8 cellular contexts compared by ENCODE assay signal in genomic region chr5:149775785-149776184, GRCh38. TPM values are rescaled to one million over a fixed set of nuclear protein-coding genes. Genes with fewer than 3 reads are reported as not detected.
DNase-seq lines count a peak whose midpoint lies in the region; ATAC-seq and TF ChIP-seq lines count a peak whose summit lies in the region.

No MANE protein-coding gene starts in this region.

- H3K27me3 ChIP-seq in BE2C, result no peaks in the 10 kb centered on the region
- H3K27me3 ChIP-seq in SU-DHL-6 (ENCODE audit: low read length), result no peaks in the 10 kb centered on the region
- no peaks in the 10 kb centered on the region for H3K27me3 ChIP-seq in kidney epithelial cell (ENCODE audit: control insufficient read depth, insufficient read depth, low read length)

- ATAC-seq in HG03457 (IDR thresholded peaks at IDR 0.05; ENCODE audit: unreplicated experiment), result no peak

- H3K4me2 ChIP-seq in SU-DHL-6 (ENCODE audit: low read depth, low read length, poor library complexity, severe bottlenecking), result no peak overlapping the region

- H3K4me3 ChIP-seq in BE2C (ENCODE audit: low read depth, low read length) (no peak overlapping the region), SU-DHL-6 (ENCODE audit: insufficient read depth, low read length, poor library complexity, severe bottlenecking) (no peak overlapping the region), kidney epithelial cell (ENCODE audit: low read depth, low read length) (no peak overlapping the region)

- H3K9me3 ChIP-seq in BE2C (0 out of 2 replicates have a peak, but pooled peaks cover 8% of the 10 kb centered on the region), SU-DHL-6 (ENCODE audit: insufficient read depth, low read length) (peaks cover 9% of the 10 kb centered on the region; the same call in 1 of the 2 replicates)

- H4K20me1 ChIP-seq in SU-DHL-6 (ENCODE audit: low read depth, low read length), result no peaks in the 10 kb centered on the region

- H3K79me2 ChIP-seq in SU-DHL-6 (ENCODE audit: insufficient read depth, low read length), result peaks cover 29% of the 10 kb centered on the region

- H3F3A ChIP-seq in SU-DHL-6 (ENCODE audit: insufficient read depth), result no peaks in the 10 kb centered on the region; the same call in 1 of the 2 replicates

- no peak overlapping the region for H3K27ac ChIP-seq in SU-DHL-6 (ENCODE audit: low read depth, low read length)

- no peak overlapping the region for H3K9ac ChIP-seq in SU-DHL-6 (ENCODE audit: low read length)

- H2AFZ ChIP-seq in SU-DHL-6 (ENCODE audit: low read depth, low read length, severe bottlenecking), result no peak overlapping the region

- H3K9me2 ChIP-seq in SU-DHL-6 (replicated peaks; ENCODE audit: insufficient read depth, low read length), result no peaks in the 10 kb centered on the region

- intact Hi-C loops in posterior cingulate gyrus (cut with DNase I), result no loop called here

- H3K36me3 ChIP-seq in BE2C (peaks cover 4% of the 10 kb centered on the region; the same call in 1 of the 2 replicates), SU-DHL-6 (ENCODE audit: low read length) (no peaks in the 10 kb centered on the region), kidney epithelial cell (ENCODE audit: control insufficient read depth, insufficient read depth, low read length) (no peaks in the 10 kb centered on the region)

- DNase-seq in BE2C (no peak), kidney epithelial cell (ENCODE audit: low read depth) (no peak), MV-4-11 (lab: John Stamatoyannopoulos, UW) (no peak), posterior cingulate gyrus (no peak)
- DNase-seq in activated CD4-positive, alpha-beta T cell treated with anti-CD3 and anti-CD28 coated beads for 1 hour, result no peak

- H3K4me1 ChIP-seq in BE2C, result peaks cover 24% of the 10 kb centered on the region

- TF ChIP-seq CTCF in BE2C (IDR thresholded peaks at IDR 0.05; ENCODE audit: low read depth, low read length) (peak; percentile 70), GM12873 (IDR thresholded peaks at IDR 0.05; ENCODE audit: insufficient read depth, low read depth, low read length, missing control alignments) (peak; percentile 74), SU-DHL-6 (IDR thresholded peaks at IDR 0.05; ENCODE audit: insufficient read depth, low read length, poor library complexity, severe bottlenecking) (peak; percentile 37), kidney epithelial cell (IDR thresholded peaks at IDR 0.05; ENCODE audit: insufficient read depth, low read length, poor library complexity, severe bottlenecking) (peak; percentile 20)

RNA-seq across cellular contexts. Expression of gene PPARGC1B, which starts 45.7 kb away (rescaled TPM):
- polyA plus RNA-seq in BE2C (2012; ENCODE audit: insufficient read depth, insufficient read length, low read depth), result 3.4 TPM
- 0.38 and 0.68 TPM in 2 replicates for total RNA-seq in kidney epithelial cell

Comparison
In these comparisons a context has a peak if more than half of its experiments do, and no peak if none do; other contexts are left out.
1. CTCF ChIP-seq: peak in every context shown above with its lines; median percentile 74 in GM12873; 70 in BE2C; 37 in SU-DHL-6; 20 in kidney epithelial cell.